ENCODE assay signal across 32 cellular contexts in genomic region chr2:163291790-163292189, GRCh38.
"Had no signal": no experiment of that assay in that cellular context is flagged by ENCODE, and none has a peak within 500 bp of the region (broad histone marks: within the 10 kb centered on the region; RNA-seq: fewer than 3 reads in every experiment).

No MANE protein-coding gene starts in this region.

- H3K4me3 ChIP-seq: PC-9 had no signal

- H3K9me3 Mint-ChIP-seq: activated CD4-positive, alpha-beta T cell treated with anti-CD3 and anti-CD28 coated beads, Interleukin-2, amount 10 ng/mL, durations not matched to agents 24 days and 14 days; activated naive CD8-positive, alpha-beta T cell treated with anti-CD3 and anti-CD28 coated beads for 36 hours; activated T-cell treated with anti-CD3 and anti-CD28 coated beads, Interleukin-2, amount 50 U/mL, for 24 hours; activated T-helper 1 cell treated with anti-CD3 and anti-CD28 coated beads, Interleukin-12 subunit alpha, Interleukin-12 subunit beta, Interleukin-2, Interleukin-4 antibody, amounts not matched to agents 30 ng/mL and 10 ng/mL and 1 ng/mL, durations not matched to agents 14 hours and 24 hours and 36 hours had no signal

- H3K4me3 Mint-ChIP-seq: activated CD4-positive, alpha-beta T cell treated with anti-CD3 and anti-CD28 coated beads, Interleukin-2, amount 10 ng/mL, durations not matched to agents 24 days and 14 days; activated CD8-positive, alpha-beta T cell treated with anti-CD3 and anti-CD28 coated beads, Interleukin-2, amount 10 ng/mL, durations not matched to agents 7 days and 5 days; activated naive CD8-positive, alpha-beta T cell treated with anti-CD3 and anti-CD28 coated beads for 36 hours; activated T-cell treated with anti-CD3 and anti-CD28 coated beads, Interleukin-2, amount 50 U/mL, for 24 hours; activated T-helper 1 cell treated with anti-CD3 and anti-CD28 coated beads, Interleukin-12 subunit alpha, Interleukin-12 subunit beta, Interleukin-2, Interleukin-4 antibody, amounts not matched to agents 30 ng/mL and 10 ng/mL and 1 ng/mL, durations not matched to agents 14 hours and 24 hours and 36 hours had no signal

- H3K4me2 ChIP-seq: PC-9 had no signal

- H2AFZ ChIP-seq: PC-9 had no signal

- H3K27me3 ChIP-seq: brain microvascular endothelial cell had no signal

- H3K27me3 Mint-ChIP-seq: activated CD4-positive, alpha-beta T cell treated with anti-CD3 and anti-CD28 coated beads, Interleukin-2, amount 10 ng/mL, durations not matched to agents 24 days and 14 days; activated naive CD8-positive, alpha-beta T cell treated with anti-CD3 and anti-CD28 coated beads for 36 hours; activated T-cell treated with anti-CD3 and anti-CD28 coated beads, Interleukin-2, amount 50 U/mL, for 24 hours had no signal

- DNase-seq: activated CD4-positive, alpha-beta T cell treated with anti-CD3 and anti-CD28 coated beads, Interleukin-2, amount 10 ng/mL, durations not matched to agents 24 days and 14 days; activated CD4-positive, alpha-beta T cell treated with anti-CD3 and anti-CD28 coated beads, Interleukin-2, amount 50 U/mL, for 4 hours; activated CD8-positive, alpha-beta T cell treated with anti-CD3 and anti-CD28 coated beads, Interleukin-2, amount 10 ng/mL, durations not matched to agents 7 days and 5 days; activated effector memory CD4-positive, alpha-beta T cell treated with Interleukin-2 at 50 U/mL for 16 hours; activated naive CD4-positive, alpha-beta T cell; activated naive CD4-positive, alpha-beta T cell treated with anti-CD3 and anti-CD28 coated beads, Interleukin-2, amount 50 U/mL, for 16 hours; activated naive CD8-positive, alpha-beta T cell treated with anti-CD3 and anti-CD28 coated beads for 36 hours; activated T-cell treated with anti-CD3 and anti-CD28 coated beads, Interleukin-2, amount 50 U/mL, for 24 hours; amniotic stem cell; aorta; brain microvascular endothelial cell; central memory CD4-positive, alpha-beta T cell; KG1; MM.1S; MV-4-11; NCI-H1092; NCI-H1436 treated with DMSO at 0.1 percent for 48 hours; NCI-H1694 treated with DMSO at 0.1 percent for 48 hours; NCI-H2029; NCI-H345; NCI-H526; NCI-H748 treated with DMSO at 0.1 percent for 48 hours; NK-92 treated with Interleukin-12 subunit alpha and Interleukin-12 subunit beta, amount 100 ng/mL, for 24 hours; PC-9; Right ventricle myocardium superior; SW 1271; T-helper 1 cell; T-helper 2 cell; T1000; WERI-Rb-1 had no signal

- H3K27ac Mint-ChIP-seq: activated CD4-positive, alpha-beta T cell treated with anti-CD3 and anti-CD28 coated beads, Interleukin-2, amount 10 ng/mL, durations not matched to agents 24 days and 14 days; activated CD8-positive, alpha-beta T cell treated with anti-CD3 and anti-CD28 coated beads, Interleukin-2, amount 10 ng/mL, durations not matched to agents 7 days and 5 days; activated naive CD8-positive, alpha-beta T cell treated with anti-CD3 and anti-CD28 coated beads for 36 hours; activated T-cell treated with anti-CD3 and anti-CD28 coated beads, Interleukin-2, amount 50 U/mL, for 24 hours; activated T-helper 1 cell treated with anti-CD3 and anti-CD28 coated beads, Interleukin-12 subunit alpha, Interleukin-12 subunit beta, Interleukin-2, Interleukin-4 antibody, amounts not matched to agents 30 ng/mL and 10 ng/mL and 1 ng/mL, durations not matched to agents 14 hours and 24 hours and 36 hours had no signal

- H3K27ac ChIP-seq: brain microvascular endothelial cell, PC-9, RWPE1, WERI-Rb-1 had no signal

- H3K36me3 Mint-ChIP-seq: activated naive CD8-positive, alpha-beta T cell treated with anti-CD3 and anti-CD28 coated beads for 36 hours had no signal

- H3K4me1 Mint-ChIP-seq: activated CD4-positive, alpha-beta T cell treated with anti-CD3 and anti-CD28 coated beads, Interleukin-2, amount 10 ng/mL, durations not matched to agents 24 days and 14 days; activated naive CD8-positive, alpha-beta T cell treated with anti-CD3 and anti-CD28 coated beads for 36 hours had no signal

- ATAC-seq: activated CD8-positive, alpha-beta T cell treated with anti-CD3 and anti-CD28 coated beads, Interleukin-2, amount 10 ng/mL, durations not matched to agents 7 days and 5 days had no signal

- H3K36me3 ChIP-seq: brain microvascular endothelial cell, WERI-Rb-1 had no signal
